Comparison of ENCODE assay signal across 1 cellular context in the genomic region with DNA sequence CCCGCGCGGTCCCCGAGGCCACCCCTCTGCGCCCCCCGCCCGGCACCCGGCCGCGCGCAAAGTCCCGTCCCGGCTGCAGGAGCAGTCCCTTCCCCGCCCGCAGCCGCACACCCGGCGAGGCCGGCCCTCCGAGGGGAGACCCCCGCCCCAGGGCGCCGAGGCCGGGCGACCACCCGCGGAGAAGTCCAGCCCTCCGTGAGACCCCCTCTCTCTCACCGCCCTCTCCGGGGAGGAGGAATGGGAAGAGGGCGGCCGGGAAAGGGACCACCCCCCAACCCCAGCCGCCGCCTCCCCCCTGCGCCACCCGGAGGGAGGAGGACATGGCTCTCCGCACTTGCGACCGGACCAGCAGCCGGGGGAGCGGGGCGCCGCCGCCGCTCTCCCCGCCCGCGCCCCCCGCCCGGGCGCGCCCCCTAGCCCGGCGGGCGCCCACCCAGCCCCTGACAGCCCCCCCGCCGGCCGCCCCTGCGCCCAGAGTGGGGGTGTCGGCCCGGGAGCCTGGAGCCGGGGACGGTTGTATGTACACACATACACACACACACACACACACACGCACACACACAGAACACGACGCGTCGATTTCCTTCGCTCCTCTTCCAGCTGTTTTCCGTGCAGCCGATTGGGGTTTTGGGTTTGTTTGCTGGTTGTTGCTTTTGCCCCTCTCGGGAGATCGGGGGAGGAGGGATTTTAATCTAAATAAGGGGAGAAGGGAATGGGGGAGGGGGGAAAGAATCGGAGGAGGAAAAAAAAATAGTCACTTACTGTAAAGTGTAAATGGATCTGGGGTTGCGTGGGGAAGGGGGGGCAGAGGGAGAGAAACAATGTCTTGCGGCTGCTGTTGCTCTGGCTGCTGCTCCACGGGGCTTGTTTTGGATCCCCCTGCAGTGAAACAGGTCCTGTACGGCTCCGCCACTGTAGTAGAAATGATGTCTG.
TF ChIP-seq lines count a peak whose summit lies in the region.

A gene (minus strand): TSS at position 925 of the 933 bp plus-strand sequence.

TF ChIP-seq in K562, 482 proteins besides CTCF, POLR2A, EP300 and RAD21 (continued from another document and continues in another):
- TF ChIP-seq, protein P1, sequence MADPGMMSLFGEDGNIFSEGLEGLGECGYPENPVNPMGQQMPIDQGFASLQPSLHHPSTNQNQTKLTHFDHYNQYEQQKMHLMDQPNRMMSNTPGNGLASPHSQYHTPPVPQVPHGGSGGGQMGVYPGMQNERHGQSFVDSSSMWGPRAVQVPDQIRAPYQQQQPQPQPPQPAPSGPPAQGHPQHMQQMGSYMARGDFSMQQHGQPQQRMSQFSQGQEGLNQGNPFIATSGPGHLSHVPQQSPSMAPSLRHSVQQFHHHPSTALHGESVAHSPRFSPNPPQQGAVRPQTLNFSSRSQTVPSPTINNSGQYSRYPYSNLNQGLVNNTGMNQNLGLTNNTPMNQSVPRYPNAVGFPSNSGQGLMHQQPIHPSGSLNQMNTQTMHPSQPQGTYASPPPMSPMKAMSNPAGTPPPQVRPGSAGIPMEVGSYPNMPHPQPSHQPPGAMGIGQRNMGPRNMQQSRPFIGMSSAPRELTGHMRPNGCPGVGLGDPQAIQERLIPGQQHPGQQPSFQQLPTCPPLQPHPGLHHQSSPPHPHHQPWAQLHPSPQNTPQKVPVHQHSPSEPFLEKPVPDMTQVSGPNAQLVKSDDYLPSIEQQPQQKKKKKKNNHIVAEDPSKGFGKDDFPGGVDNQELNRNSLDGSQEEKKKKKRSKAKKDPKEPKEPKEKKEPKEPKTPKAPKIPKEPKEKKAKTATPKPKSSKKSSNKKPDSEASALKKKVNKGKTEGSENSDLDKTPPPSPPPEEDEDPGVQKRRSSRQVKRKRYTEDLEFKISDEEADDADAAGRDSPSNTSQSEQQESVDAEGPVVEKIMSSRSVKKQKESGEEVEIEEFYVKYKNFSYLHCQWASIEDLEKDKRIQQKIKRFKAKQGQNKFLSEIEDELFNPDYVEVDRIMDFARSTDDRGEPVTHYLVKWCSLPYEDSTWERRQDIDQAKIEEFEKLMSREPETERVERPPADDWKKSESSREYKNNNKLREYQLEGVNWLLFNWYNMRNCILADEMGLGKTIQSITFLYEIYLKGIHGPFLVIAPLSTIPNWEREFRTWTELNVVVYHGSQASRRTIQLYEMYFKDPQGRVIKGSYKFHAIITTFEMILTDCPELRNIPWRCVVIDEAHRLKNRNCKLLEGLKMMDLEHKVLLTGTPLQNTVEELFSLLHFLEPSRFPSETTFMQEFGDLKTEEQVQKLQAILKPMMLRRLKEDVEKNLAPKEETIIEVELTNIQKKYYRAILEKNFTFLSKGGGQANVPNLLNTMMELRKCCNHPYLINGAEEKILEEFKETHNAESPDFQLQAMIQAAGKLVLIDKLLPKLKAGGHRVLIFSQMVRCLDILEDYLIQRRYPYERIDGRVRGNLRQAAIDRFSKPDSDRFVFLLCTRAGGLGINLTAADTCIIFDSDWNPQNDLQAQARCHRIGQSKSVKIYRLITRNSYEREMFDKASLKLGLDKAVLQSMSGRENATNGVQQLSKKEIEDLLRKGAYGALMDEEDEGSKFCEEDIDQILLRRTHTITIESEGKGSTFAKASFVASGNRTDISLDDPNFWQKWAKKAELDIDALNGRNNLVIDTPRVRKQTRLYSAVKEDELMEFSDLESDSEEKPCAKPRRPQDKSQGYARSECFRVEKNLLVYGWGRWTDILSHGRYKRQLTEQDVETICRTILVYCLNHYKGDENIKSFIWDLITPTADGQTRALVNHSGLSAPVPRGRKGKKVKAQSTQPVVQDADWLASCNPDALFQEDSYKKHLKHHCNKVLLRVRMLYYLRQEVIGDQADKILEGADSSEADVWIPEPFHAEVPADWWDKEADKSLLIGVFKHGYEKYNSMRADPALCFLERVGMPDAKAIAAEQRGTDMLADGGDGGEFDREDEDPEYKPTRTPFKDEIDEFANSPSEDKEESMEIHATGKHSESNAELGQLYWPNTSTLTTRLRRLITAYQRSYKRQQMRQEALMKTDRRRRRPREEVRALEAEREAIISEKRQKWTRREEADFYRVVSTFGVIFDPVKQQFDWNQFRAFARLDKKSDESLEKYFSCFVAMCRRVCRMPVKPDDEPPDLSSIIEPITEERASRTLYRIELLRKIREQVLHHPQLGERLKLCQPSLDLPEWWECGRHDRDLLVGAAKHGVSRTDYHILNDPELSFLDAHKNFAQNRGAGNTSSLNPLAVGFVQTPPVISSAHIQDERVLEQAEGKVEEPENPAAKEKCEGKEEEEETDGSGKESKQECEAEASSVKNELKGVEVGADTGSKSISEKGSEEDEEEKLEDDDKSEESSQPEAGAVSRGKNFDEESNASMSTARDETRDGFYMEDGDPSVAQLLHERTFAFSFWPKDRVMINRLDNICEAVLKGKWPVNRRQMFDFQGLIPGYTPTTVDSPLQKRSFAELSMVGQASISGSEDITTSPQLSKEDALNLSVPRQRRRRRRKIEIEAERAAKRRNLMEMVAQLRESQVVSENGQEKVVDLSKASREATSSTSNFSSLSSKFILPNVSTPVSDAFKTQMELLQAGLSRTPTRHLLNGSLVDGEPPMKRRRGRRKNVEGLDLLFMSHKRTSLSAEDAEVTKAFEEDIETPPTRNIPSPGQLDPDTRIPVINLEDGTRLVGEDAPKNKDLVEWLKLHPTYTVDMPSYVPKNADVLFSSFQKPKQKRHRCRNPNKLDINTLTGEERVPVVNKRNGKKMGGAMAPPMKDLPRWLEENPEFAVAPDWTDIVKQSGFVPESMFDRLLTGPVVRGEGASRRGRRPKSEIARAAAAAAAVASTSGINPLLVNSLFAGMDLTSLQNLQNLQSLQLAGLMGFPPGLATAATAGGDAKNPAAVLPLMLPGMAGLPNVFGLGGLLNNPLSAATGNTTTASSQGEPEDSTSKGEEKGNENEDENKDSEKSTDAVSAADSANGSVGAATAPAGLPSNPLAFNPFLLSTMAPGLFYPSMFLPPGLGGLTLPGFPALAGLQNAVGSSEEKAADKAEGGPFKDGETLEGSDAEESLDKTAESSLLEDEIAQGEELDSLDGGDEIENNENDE (IDR thresholded peaks at IDR 0.05; ENCODE audit: low read depth, low read length), result no peak
- peak; percentile 12; the same call in 1 of the 2 replicates for TF ChIP-seq SMARCE1 (IDR thresholded peaks at IDR 0.05)
- no peak for TF ChIP-seq WHSC1 (IDR thresholded peaks at IDR 0.05; ENCODE audit: low read length)
- TF ChIP-seq DDX20 (tag; IDR thresholded peaks at IDR 0.05; ENCODE audit: low read depth), result no peak
- TF ChIP-seq TFAM (CRISPR knock-in tag; conservative IDR thresholded peaks at IDR 0.05), result no peak
- TF ChIP-seq SIX5 (IDR thresholded peaks at IDR 0.05; ENCODE audit: borderline replicate concordance in 1 of 2, insufficient read depth in 1 of 2, low read depth in 1 of 2, low read length in 2 of 2), result no peak
- no peak for TF ChIP-seq YBX1 (IDR thresholded peaks at IDR 0.05)
- no peak for TF ChIP-seq KLF6 (CRISPR knock-in tag; IDR thresholded peaks at IDR 0.05; ENCODE audit: borderline replicate concordance)
- peak; percentile 39 for TF ChIP-seq RBM22 (IDR thresholded peaks at IDR 0.05; ENCODE audit: low read depth, low read length, poor library complexity, severe bottlenecking)
- no peak for TF ChIP-seq TEAD1 (CRISPR knock-in tag; IDR thresholded peaks at IDR 0.05)
- no peak for TF ChIP-seq BCOR (IDR thresholded peaks at IDR 0.05)
- TF ChIP-seq MYNN (IDR thresholded peaks at IDR 0.05), result no peak
- TF ChIP-seq MYNN (CRISPR knock-in tag; IDR thresholded peaks at IDR 0.05), result no peak
- TF ChIP-seq KDM1A (IDR thresholded peaks at IDR 0.05), result 0 out of 4 replicates have a peak, but pooled peaks of 1 of the 2 experiments have one; percentile 19
- TF ChIP-seq EHMT2 (IDR thresholded peaks at IDR 0.05), result no peak
- TF ChIP-seq, protein P2, sequence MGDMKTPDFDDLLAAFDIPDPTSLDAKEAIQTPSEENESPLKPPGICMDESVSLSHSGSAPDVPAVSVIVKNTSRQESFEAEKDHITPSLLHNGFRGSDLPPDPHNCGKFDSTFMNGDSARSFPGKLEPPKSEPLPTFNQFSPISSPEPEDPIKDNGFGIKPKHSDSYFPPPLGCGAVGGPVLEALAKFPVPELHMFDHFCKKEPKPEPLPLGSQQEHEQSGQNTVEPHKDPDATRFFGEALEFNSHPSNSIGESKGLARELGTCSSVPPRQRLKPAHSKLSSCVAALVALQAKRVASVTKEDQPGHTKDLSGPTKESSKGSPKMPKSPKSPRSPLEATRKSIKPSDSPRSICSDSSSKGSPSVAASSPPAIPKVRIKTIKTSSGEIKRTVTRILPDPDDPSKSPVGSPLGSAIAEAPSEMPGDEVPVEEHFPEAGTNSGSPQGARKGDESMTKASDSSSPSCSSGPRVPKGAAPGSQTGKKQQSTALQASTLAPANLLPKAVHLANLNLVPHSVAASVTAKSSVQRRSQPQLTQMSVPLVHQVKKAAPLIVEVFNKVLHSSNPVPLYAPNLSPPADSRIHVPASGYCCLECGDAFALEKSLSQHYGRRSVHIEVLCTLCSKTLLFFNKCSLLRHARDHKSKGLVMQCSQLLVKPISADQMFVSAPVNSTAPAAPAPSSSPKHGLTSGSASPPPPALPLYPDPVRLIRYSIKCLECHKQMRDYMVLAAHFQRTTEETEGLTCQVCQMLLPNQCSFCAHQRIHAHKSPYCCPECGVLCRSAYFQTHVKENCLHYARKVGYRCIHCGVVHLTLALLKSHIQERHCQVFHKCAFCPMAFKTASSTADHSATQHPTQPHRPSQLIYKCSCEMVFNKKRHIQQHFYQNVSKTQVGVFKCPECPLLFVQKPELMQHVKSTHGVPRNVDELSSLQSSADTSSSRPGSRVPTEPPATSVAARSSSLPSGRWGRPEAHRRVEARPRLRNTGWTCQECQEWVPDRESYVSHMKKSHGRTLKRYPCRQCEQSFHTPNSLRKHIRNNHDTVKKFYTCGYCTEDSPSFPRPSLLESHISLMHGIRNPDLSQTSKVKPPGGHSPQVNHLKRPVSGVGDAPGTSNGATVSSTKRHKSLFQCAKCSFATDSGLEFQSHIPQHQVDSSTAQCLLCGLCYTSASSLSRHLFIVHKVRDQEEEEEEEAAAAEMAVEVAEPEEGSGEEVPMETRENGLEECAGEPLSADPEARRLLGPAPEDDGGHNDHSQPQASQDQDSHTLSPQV (IDR thresholded peaks at IDR 0.05), result no peak
- TF ChIP-seq DIDO1 (tag; IDR thresholded peaks at IDR 0.05; ENCODE audit: low read depth), result no peak
- TF ChIP-seq, protein P3, sequence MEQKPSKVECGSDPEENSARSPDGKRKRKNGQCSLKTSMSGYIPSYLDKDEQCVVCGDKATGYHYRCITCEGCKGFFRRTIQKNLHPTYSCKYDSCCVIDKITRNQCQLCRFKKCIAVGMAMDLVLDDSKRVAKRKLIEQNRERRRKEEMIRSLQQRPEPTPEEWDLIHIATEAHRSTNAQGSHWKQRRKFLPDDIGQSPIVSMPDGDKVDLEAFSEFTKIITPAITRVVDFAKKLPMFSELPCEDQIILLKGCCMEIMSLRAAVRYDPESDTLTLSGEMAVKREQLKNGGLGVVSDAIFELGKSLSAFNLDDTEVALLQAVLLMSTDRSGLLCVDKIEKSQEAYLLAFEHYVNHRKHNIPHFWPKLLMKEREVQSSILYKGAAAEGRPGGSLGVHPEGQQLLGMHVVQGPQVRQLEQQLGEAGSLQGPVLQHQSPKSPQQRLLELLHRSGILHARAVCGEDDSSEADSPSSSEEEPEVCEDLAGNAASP (IDR thresholded peaks at IDR 0.05), result no peak
- TF ChIP-seq PPARD (CRISPR knock-in tag; IDR thresholded peaks at IDR 0.05), result no peak
- no peak for TF ChIP-seq ZNF143 (CRISPR knock-in tag; IDR thresholded peaks at IDR 0.05)
- TF ChIP-seq, protein P4, sequence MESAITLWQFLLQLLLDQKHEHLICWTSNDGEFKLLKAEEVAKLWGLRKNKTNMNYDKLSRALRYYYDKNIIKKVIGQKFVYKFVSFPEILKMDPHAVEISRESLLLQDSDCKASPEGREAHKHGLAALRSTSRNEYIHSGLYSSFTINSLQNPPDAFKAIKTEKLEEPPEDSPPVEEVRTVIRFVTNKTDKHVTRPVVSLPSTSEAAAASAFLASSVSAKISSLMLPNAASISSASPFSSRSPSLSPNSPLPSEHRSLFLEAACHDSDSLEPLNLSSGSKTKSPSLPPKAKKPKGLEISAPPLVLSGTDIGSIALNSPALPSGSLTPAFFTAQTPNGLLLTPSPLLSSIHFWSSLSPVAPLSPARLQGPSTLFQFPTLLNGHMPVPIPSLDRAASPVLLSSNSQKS (CRISPR knock-in tag; IDR thresholded peaks at IDR 0.05), result no peak
- TF ChIP-seq SMAD4 (CRISPR knock-in tag; conservative IDR thresholded peaks at IDR 0.05), result peak; percentile 9; the same call in 1 of the 2 replicates
- TF ChIP-seq ILK (tag; IDR thresholded peaks at IDR 0.05; ENCODE audit: borderline replicate concordance, low read depth), result no peak
- no peak for TF ChIP-seq CBFA2T3 (IDR thresholded peaks at IDR 0.05)
- no peak for TF ChIP-seq FOXM1 (IDR thresholded peaks at IDR 0.05; ENCODE audit: low read depth)
- no peak for TF ChIP-seq FOXM1 (CRISPR knock-in tag; IDR thresholded peaks at IDR 0.05; ENCODE audit: low read depth)
- TF ChIP-seq, protein P5, sequence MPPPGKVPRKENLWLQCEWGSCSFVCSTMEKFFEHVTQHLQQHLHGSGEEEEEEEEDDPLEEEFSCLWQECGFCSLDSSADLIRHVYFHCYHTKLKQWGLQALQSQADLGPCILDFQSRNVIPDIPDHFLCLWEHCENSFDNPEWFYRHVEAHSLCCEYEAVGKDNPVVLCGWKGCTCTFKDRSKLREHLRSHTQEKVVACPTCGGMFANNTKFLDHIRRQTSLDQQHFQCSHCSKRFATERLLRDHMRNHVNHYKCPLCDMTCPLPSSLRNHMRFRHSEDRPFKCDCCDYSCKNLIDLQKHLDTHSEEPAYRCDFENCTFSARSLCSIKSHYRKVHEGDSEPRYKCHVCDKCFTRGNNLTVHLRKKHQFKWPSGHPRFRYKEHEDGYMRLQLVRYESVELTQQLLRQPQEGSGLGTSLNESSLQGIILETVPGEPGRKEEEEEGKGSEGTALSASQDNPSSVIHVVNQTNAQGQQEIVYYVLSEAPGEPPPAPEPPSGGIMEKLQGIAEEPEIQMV (tag; conservative IDR thresholded peaks at IDR 0.05; ENCODE audit: low read depth), result no peak
- no peak for TF ChIP-seq KDM5B (IDR thresholded peaks at IDR 0.05; ENCODE audit: insufficient replicate concordance, low read depth, low read length)
- TF ChIP-seq CAMTA2 (CRISPR knock-in tag; conservative IDR thresholded peaks at IDR 0.05), result no peak
- TF ChIP-seq, protein P6, sequence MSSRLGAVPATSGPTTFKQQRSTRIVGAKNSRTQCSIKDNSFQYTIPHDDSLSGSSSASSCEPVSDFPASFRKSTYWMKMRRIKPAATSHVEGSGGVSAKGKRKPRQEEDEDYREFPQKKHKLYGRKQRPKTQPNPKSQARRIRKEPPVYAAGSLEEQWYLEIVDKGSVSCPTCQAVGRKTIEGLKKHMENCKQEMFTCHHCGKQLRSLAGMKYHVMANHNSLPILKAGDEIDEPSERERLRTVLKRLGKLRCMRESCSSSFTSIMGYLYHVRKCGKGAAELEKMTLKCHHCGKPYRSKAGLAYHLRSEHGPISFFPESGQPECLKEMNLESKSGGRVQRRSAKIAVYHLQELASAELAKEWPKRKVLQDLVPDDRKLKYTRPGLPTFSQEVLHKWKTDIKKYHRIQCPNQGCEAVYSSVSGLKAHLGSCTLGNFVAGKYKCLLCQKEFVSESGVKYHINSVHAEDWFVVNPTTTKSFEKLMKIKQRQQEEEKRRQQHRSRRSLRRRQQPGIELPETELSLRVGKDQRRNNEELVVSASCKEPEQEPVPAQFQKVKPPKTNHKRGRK (tag; IDR thresholded peaks at IDR 0.05), result peak; percentile 39; the same call in 1 of the 2 replicates
- TF ChIP-seq, protein P7, sequence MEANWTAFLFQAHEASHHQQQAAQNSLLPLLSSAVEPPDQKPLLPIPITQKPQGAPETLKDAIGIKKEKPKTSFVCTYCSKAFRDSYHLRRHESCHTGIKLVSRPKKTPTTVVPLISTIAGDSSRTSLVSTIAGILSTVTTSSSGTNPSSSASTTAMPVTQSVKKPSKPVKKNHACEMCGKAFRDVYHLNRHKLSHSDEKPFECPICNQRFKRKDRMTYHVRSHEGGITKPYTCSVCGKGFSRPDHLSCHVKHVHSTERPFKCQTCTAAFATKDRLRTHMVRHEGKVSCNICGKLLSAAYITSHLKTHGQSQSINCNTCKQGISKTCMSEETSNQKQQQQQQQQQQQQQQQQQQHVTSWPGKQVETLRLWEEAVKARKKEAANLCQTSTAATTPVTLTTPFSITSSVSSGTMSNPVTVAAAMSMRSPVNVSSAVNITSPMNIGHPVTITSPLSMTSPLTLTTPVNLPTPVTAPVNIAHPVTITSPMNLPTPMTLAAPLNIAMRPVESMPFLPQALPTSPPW (CRISPR knock-in tag; IDR thresholded peaks at IDR 0.05), result no peak
- no peak for TF ChIP-seq SAFB (IDR thresholded peaks at IDR 0.05; ENCODE audit: borderline replicate concordance, low read depth, low read length)
